Comparison of ENCODE assay signal across 22 cellular contexts in the genomic region with DNA sequence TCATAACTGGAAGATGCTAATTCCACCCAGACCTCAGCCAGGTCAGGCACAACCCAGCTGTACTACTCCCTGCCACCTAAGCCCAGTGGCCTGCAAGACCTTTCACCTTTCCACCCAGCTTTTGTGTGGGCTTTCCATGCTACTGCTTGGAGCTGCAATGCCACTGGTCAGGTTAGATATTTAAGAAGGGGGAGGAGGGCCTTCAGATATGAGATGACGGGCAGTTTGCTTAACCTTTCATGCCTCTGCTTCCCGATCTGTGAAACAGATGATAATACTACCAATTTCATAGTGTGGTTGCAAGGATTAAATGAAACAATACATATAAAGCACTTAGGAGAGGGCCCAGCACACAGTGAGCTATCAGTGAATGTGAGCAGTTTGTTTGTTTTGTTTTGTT.
"Had no signal": no experiment of that assay in that cellular context is flagged by ENCODE, and none has a peak within 500 bp of the region (broad histone marks: within the 10 kb centered on the region; RNA-seq: fewer than 3 reads in every experiment).

No MANE protein-coding gene starts in this region.

- H3K4me3 ChIP-seq: MG63 had no signal

- H3K36me3 ChIP-seq: MG63 had no signal

- DNase-seq: Karpas-422, KG1, MG63, NCI-H1092, NCI-H1105 treated with DMSO at 0.1 percent for 48 hours, NCI-H1417 treated with DMSO at 0.1 percent for 48 hours, NCI-H187, NCI-H2029, NCI-H2081 treated with DMSO at 0.1 percent for 48 hours, NCI-H2171, NCI-H226, NCI-H446, NCI-H510A, NCI-H524 treated with DMSO at 0.1 percent for 48 hours, NCI-H69, NCI-H774, SHP77, SK-N-SH, SW 1271, T-cell had no signal

- H3K36me3 Mint-ChIP-seq: T-cell had no signal

- H3K9ac ChIP-seq: SK-N-SH had no signal

- H3K4me2 ChIP-seq: SK-N-SH had no signal

- ATAC-seq: T-cell had no signal

- H3K9me3 Mint-ChIP-seq: T-cell had no signal

- H3K9me3 ChIP-seq: SK-N-SH had no signal

- H3K27me3 Mint-ChIP-seq: T-cell had no signal

- H3K27ac ChIP-seq: HL-60, RWPE1 had no signal

- H3K27ac Mint-ChIP-seq: T-cell had no signal

- H3K27me3 ChIP-seq: MG63 had no signal

- H3K4me1 Mint-ChIP-seq: T-cell had no signal

- H3K4me3 Mint-ChIP-seq: T-cell had no signal
